In the genomic region with DNA sequence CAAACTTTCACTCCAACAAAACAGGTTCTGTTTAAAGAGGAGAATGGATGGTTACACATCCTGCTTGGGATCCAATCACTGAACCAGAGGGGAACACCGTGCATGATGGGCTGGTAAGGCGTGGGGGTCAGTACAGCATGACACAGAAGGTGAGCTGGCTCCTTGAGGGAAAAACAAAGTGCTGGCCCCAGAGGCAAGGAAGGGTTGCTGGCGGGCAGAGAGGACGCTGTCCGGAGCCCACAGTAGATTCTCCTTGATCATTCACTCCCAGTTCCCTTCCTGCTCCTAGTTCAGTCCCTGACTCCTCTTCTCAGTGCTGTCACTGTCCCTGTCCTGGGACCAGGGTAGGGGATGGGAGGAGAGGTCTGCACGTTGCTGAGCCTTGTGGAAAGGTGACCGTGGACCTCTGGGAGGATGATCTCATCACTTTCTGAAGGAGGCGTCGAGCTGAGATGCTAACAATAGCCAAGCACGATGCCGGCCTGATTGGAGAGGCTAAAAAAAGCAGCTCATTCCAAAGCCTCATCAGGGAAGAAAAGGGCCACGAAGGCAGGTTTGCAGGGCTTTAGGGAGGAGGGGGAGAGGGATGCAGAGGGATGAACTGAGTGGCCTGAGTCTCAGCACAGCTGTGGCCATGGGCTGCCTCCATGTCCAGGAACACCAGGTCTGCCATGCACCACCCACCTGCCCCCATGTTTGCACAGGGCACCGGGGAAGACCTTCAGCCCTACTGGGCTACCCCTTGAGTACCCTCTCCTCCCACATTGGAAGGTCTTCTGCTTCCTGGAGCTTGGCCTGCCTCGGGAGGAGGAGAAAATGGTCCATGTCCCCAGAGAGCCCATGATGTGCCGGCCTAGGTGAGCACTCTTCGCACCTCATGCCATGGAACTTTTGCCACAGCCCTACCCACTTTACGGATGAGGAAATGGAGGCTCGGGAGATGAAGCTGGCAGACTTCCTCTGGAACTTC, we compare ENCODE assay signal across 20 cellular contexts.
"Had no signal": no experiment of that assay in that cellular context is flagged by ENCODE, and none has a peak within 500 bp of the region (broad histone marks: within the 10 kb centered on the region; RNA-seq: fewer than 3 reads in every experiment).

No MANE protein-coding gene starts in this region.

- H3K27ac Mint-ChIP-seq: activated B cell treated with CpG ODN at 0.5 μM for 24 hours; activated CD4-positive, alpha-beta memory T cell treated with anti-CD3 and anti-CD28 coated beads, Interleukin-2, amount 10 ng/mL, durations not matched to agents 7 days and 5 days; activated naive CD4-positive, alpha-beta T cell treated with anti-CD3 and anti-CD28 coated beads for 36 hours; dendritic cell treated with granulocyte-macrophage colony-stimulating factor and Interleukin-4, amounts not matched to agents 40 ng/mL and 50 ng/mL, for 4 days; effector memory CD8-positive, alpha-beta T cell; stimulated activated effector memory CD8-positive, alpha-beta T cell treated with anti-CD3 and anti-CD28 coated beads, Interleukin-12 subunit alpha, Interleukin-12 subunit beta, amount 100 ng/mL, for 72 hours; T-cell had no signal

- H3K4me3 Mint-ChIP-seq: activated B cell treated with CpG ODN at 0.5 μM for 24 hours; activated CD4-positive, alpha-beta memory T cell treated with anti-CD3 and anti-CD28 coated beads, Interleukin-2, amount 10 ng/mL, durations not matched to agents 7 days and 5 days; activated naive CD4-positive, alpha-beta T cell treated with anti-CD3 and anti-CD28 coated beads for 36 hours; dendritic cell treated with granulocyte-macrophage colony-stimulating factor and Interleukin-4, amounts not matched to agents 40 ng/mL and 50 ng/mL, for 4 days; effector memory CD8-positive, alpha-beta T cell; neural crest cell; stimulated activated effector memory CD8-positive, alpha-beta T cell treated with anti-CD3 and anti-CD28 coated beads, Interleukin-12 subunit alpha, Interleukin-12 subunit beta, amount 100 ng/mL, for 72 hours; T-cell had no signal

- DNase-seq: activated B cell treated with CpG ODN at 0.5 μM for 24 hours; activated CD4-positive, alpha-beta memory T cell treated with anti-CD3 and anti-CD28 coated beads, Interleukin-2, amount 10 ng/mL, durations not matched to agents 7 days and 5 days; activated CD4-positive, alpha-beta T cell treated with anti-CD3 and anti-CD28 coated beads for 48 hours; activated naive CD4-positive, alpha-beta T cell treated with anti-CD3 and anti-CD28 coated beads for 36 hours; effector memory CD8-positive, alpha-beta T cell; left cardiac atrium; mammary epithelial cell; right cardiac atrium; stimulated activated CD4-positive, alpha-beta T cell treated with anti-CD3 and anti-CD28 coated beads, Interleukin-4, amount 100 ng/mL, for 24 hours; stomach; T-cell; testis; upper lobe of left lung had no signal

- H3K27me3 ChIP-seq: ascending aorta, ovary, testis, upper lobe of left lung had no signal

- H3K4me1 Mint-ChIP-seq: activated B cell treated with CpG ODN at 0.5 μM for 24 hours; activated CD4-positive, alpha-beta memory T cell treated with anti-CD3 and anti-CD28 coated beads, Interleukin-2, amount 10 ng/mL, durations not matched to agents 7 days and 5 days; neural crest cell; T-cell had no signal

- H3K9me3 ChIP-seq: ascending aorta, ovary, psoas muscle, testis, upper lobe of left lung had no signal

- ATAC-seq: effector memory CD8-positive, alpha-beta T cell; psoas muscle; right cardiac atrium; SK-N-SH treated with all-trans-retinoic acid at 6 μM for 48 hours; stimulated activated effector memory CD8-positive, alpha-beta T cell treated with anti-CD3 and anti-CD28 coated beads, Interleukin-12 subunit alpha, Interleukin-12 subunit beta, amount 100 ng/mL, for 72 hours; T-cell had no signal

- H3K4me1 ChIP-seq: ascending aorta, psoas muscle, upper lobe of left lung had no signal

- H3K4me3 ChIP-seq: ascending aorta, ovary, psoas muscle, stomach, testis, upper lobe of left lung had no signal

- H3K9me3 Mint-ChIP-seq: activated CD4-positive, alpha-beta memory T cell treated with anti-CD3 and anti-CD28 coated beads, Interleukin-2, amount 10 ng/mL, durations not matched to agents 7 days and 5 days; activated naive CD4-positive, alpha-beta T cell treated with anti-CD3 and anti-CD28 coated beads for 36 hours; dendritic cell treated with granulocyte-macrophage colony-stimulating factor and Interleukin-4, amounts not matched to agents 40 ng/mL and 50 ng/mL, for 4 days; effector memory CD8-positive, alpha-beta T cell; stimulated activated effector memory CD8-positive, alpha-beta T cell treated with anti-CD3 and anti-CD28 coated beads, Interleukin-12 subunit alpha, Interleukin-12 subunit beta, amount 100 ng/mL, for 72 hours; T-cell had no signal

- H3K36me3 ChIP-seq: ascending aorta, ovary, stomach, upper lobe of left lung had no signal

- H3K27ac ChIP-seq: ascending aorta, ovary, psoas muscle, stomach, testis, upper lobe of left lung had no signal

- H3K36me3 Mint-ChIP-seq: stimulated activated effector memory CD8-positive, alpha-beta T cell treated with anti-CD3 and anti-CD28 coated beads, Interleukin-12 subunit alpha, Interleukin-12 subunit beta, amount 100 ng/mL, for 72 hours; T-cell had no signal
